In the genomic region with DNA sequence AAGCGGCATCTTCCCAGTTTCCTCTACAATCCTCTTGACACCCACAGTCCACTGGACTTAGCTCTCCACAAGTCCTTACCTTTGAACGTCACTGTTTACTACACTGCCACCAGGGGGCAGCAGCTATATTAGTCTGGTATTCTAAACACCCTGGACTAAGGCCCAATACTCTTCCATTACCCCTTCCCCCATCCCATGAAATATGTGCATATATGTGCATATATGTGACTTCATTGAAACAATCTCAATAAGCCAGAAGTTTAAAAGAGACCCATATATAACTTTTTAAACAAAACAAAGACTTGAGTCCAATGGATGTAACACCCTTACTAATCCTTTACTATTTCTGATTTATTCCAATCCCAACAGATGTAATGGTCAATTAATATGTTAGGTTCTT, we compare ENCODE assay signal across 8 cellular contexts. TPM values are rescaled to one million over a fixed set of nuclear protein-coding genes. Genes with fewer than 3 reads are reported as not detected.
DNase-seq lines count a peak whose midpoint lies in the region; ATAC-seq and TF ChIP-seq lines count a peak whose summit lies in the region.

No MANE protein-coding gene starts in this region.

- H3K4me3 ChIP-seq in BJ (ENCODE audit: low read depth, low read length): no peak overlapping the region

- peak; percentile 94 for ATAC-seq in HG03342 (IDR thresholded peaks at IDR 0.05; ENCODE audit: unreplicated experiment)

- DNase-seq in BJ (ENCODE audit: low read depth) (no peak), GM19238 (ENCODE audit: insufficient read length, low spot score) (peak; percentile 32), NCI-H460 (ENCODE audit: extremely low read depth, low read depth) (peak; percentile 59), dermis blood vessel endothelial cell (peak; percentile 93), lung microvascular endothelial cell (ENCODE audit: low read depth in 2 of 2) (peak; percentile 89 to 90)
- peak; percentile 75 to 80 for DNase-seq in activated CD4-positive, alpha-beta T cell treated with anti-CD3 and anti-CD28 coated beads for 4 hours
- DNase-seq in stimulated activated CD8-positive, alpha-beta memory T cell treated with anti-CD3 and anti-CD28 coated beads, Interleukin-4, amount 100 ng/mL, for 1 hour (ENCODE audit: low read depth in 2 of 2, low spot score in 1 of 2): peak; percentile 58 to 64

- H3K36me3 ChIP-seq in BJ (ENCODE audit: control insufficient read depth, insufficient read depth, low read length): no peaks in the 10 kb centered on the region

- peak; percentile 85 for TF ChIP-seq CTCF in BJ (IDR thresholded peaks at IDR 0.05; ENCODE audit: insufficient read depth, low read depth, low read length)

- POLR2A ChIA-PET in BJ (lab: Charles Lee): no interaction called here

- H3K27me3 ChIP-seq in BJ (ENCODE audit: control insufficient read depth, insufficient read depth, low read length): no peaks in the 10 kb centered on the region

- CTCF ChIA-PET in BJ (lab: Yijun Ruan, JAX): interaction anchor here (0.6 to 4.6 kb wide), 18 partner anchors 9 to 1199 kb away, joined by 3 to 35 read pairs (median 4); a partner anchor contains a TSS

RNA-seq across cellular contexts. Expression of a gene that starts 15.5 kb away (rescaled TPM):
- 7.0 and 8.5 TPM in 2 replicates for polyA plus RNA-seq in BJ (2011; rRNA removed)
- 0.93 and 1.0 TPM in 2 replicates for polyA minus RNA-seq in BJ (2011; rRNA and poly(A)+ RNA removed)
- 2.2 and 3.3 TPM in 2 replicates for total RNA-seq in NCI-H460 (2014; rRNA removed; shearing (Covaris generic))
- 0.92 and 1.2 TPM in 2 replicates for polyA plus RNA-seq in NCI-H460 (2014; cell fraction: nucleus; rRNA removed)
- total RNA-seq in dermis blood vessel endothelial cell (6.1 and 7.2 TPM in 2 replicates), lung microvascular endothelial cell (2.6 and 3.9 TPM in 2 replicates)
